Comparison of ENCODE assay signal across 8 cellular contexts in genomic region chr19:40691421-40692211, GRCh38. TPM values are rescaled to one million over a fixed set of nuclear protein-coding genes. Genes with fewer than 3 reads are reported as not detected.
DNase-seq lines count a peak whose midpoint lies in the region; ATAC-seq, FAIRE-seq and TF ChIP-seq lines count a peak whose summit lies in the region.

No MANE protein-coding gene starts in this region.

- CTCF ChIA-PET in A549 (lab: Yijun Ruan, JAX): interaction anchor here (0.7 to 5.3 kb wide), 12 partner anchors 9 to 107 kb away, joined by 3 to 66 read pairs (median 4); partner anchors contain the start of gene EGLN2

- peaks cover 42% of the 10 kb centered on the region for H3K4me1 ChIP-seq in A549
- peaks cover 26% of the 10 kb centered on the region for H3K4me1 ChIP-seq in lower lobe of right lung
- peaks cover 14% of the 10 kb centered on the region for H3K4me1 ChIP-seq in HAP-1

- in situ Hi-C loops in HAP-1 (cut with MboI; ENCODE audit: low sequenced_read_pairs): no loop called here

- ATAC-seq in A549 (peak in 1 of 2 experiments; percentile 5; a peak in 3 of 6 replicates), lower lobe of right lung (no peak), HG03159 (IDR thresholded peaks at IDR 0.05; ENCODE audit: unreplicated experiment) (no peak), GM18858 (IDR thresholded peaks at IDR 0.05; ENCODE audit: unreplicated experiment) (no peak)

- peaks cover 37% of the 10 kb centered on the region for H3K36me3 ChIP-seq in lower lobe of right lung
- H3K36me3 ChIP-seq in HAP-1 (replicated peaks): peaks cover 16% of the 10 kb centered on the region

- 86% methylated on average over 23 of the region's 24 CpGs for WGBS in A549 (ENCODE audit: missing lambda C conversion rate)

- POLR2A ChIA-PET in A549 (lab: Yijun Ruan, JAX): interaction anchor here (0.7 to 2.3 kb wide), 11 partner anchors 10 to 107 kb away, joined by 3 to 37 read pairs (median 7); partner anchors contain the start of genes ACTMAP, COQ8B, EGLN2 and ITPKC

- H3K27ac ChIP-seq in A549 (peak overlapping the region; percentile 93 to 99), lower lobe of right lung (peak overlapping the region; percentile 82)

- no peak for TF ChIP-seq EP300 in A549 (IDR thresholded peaks at IDR 0.05)

- peak overlapping the region; percentile 78 for H3K4me3 Mint-ChIP-seq in activated naive CD8-positive, alpha-beta T cell treated with anti-CD3 and anti-CD28 coated beads for 36 hours

- no peaks in the 10 kb centered on the region for H3K27me3 Mint-ChIP-seq in activated naive CD8-positive, alpha-beta T cell treated with anti-CD3 and anti-CD28 coated beads for 36 hours

- TF ChIP-seq POLR2A in A549 (IDR thresholded peaks at IDR 0.05; ENCODE audit: low read length): no peak

- no peaks in the 10 kb centered on the region for H3K9me3 Mint-ChIP-seq in activated naive CD8-positive, alpha-beta T cell treated with anti-CD3 and anti-CD28 coated beads for 36 hours

- H3K4me2 ChIP-seq in A549: peak overlapping the region; percentile 99

- peaks cover 1% of the 10 kb centered on the region for H3K36me3 Mint-ChIP-seq in activated naive CD8-positive, alpha-beta T cell treated with anti-CD3 and anti-CD28 coated beads for 36 hours

- H3K27me3 ChIP-seq in lower lobe of right lung (ENCODE audit: low read depth) (no peaks in the 10 kb centered on the region), HAP-1 (ENCODE audit: low read depth) (no peaks in the 10 kb centered on the region)

- peaks cover 2% of the 10 kb centered on the region for H3K4me1 Mint-ChIP-seq in activated naive CD8-positive, alpha-beta T cell treated with anti-CD3 and anti-CD28 coated beads for 36 hours

- H3K27ac Mint-ChIP-seq in activated naive CD8-positive, alpha-beta T cell treated with anti-CD3 and anti-CD28 coated beads for 36 hours: peak overlapping the region; percentile 91

- TF ChIP-seq CTCF in A549 (IDR thresholded peaks at IDR 0.05): no peak
- no peak for TF ChIP-seq CTCF in HFF-Myc (IDR thresholded peaks at IDR 0.05; ENCODE audit: low read depth, low read length, missing control alignments)
- TF ChIP-seq CTCF in lower lobe of right lung (IDR thresholded peaks at IDR 0.05): no peak

- H3K9me3 ChIP-seq in A549 (no peaks in the 10 kb centered on the region), lower lobe of right lung (no peaks in the 10 kb centered on the region), HAP-1 (no peaks in the 10 kb centered on the region)

- DNase-seq in A549 (ENCODE audit: low read depth in 1 of 2, low spot score in 1 of 2) (peak; percentile 49 to 53), HFF-Myc (ENCODE audit: extremely low read depth, low read depth) (no peak), lower lobe of right lung (no peak), AG08395 (ENCODE audit: low spot score) (no peak), HAP-1 (ENCODE audit: low spot score in 2 of 2) (no peak)
- DNase-seq in activated naive CD8-positive, alpha-beta T cell treated with anti-CD3 and anti-CD28 coated beads for 36 hours: peak; percentile 19

- intact Hi-C loops in lower lobe of right lung (cut with DNase I): no loop called here

- TF ChIP-seq RAD21 in A549 (conservative IDR thresholded peaks at IDR 0.05 in 1 of 2, IDR thresholded peaks at IDR 0.05 in 1 of 2): no peak

- FAIRE-seq in A549 (lab: Jason Lieb, UNC): no peak

- peak overlapping the region; percentile 73 for H3K4me3 ChIP-seq in A549
- H3K4me3 ChIP-seq in HFF-Myc (replicated peaks; ENCODE audit: low read depth, low read length): peak overlapping the region; percentile 60
- H3K4me3 ChIP-seq in lower lobe of right lung: peak overlapping the region; percentile 64
- H3K4me3 ChIP-seq in HAP-1: no peak overlapping the region

TF ChIP-seq in A549, 52 proteins besides CTCF, POLR2A, EP300 and RAD21:
- 0 out of 2 replicates have a peak, but pooled peaks have one; percentile 13 for TF ChIP-seq HOXB5 (CRISPR knock-in tag; IDR thresholded peaks at IDR 0.05)
- no peak for TF ChIP-seq HMGXB4 (CRISPR knock-in tag; IDR thresholded peaks at IDR 0.05; ENCODE audit: borderline replicate concordance)
- 0 out of 2 replicates have a peak, but pooled peaks have one; percentile 1 for TF ChIP-seq USF2 (IDR thresholded peaks at IDR 0.05)
- no peak for TF ChIP-seq POLR2AphosphoS2 (conservative IDR thresholded peaks at IDR 0.05; ENCODE audit: low read length)
- TF ChIP-seq RNF2 (IDR thresholded peaks at IDR 0.05; ENCODE audit: borderline replicate concordance, low read depth): no peak
- peak; percentile 53; the same call in 1 of the 2 replicates for TF ChIP-seq FOSB (CRISPR knock-in tag; IDR thresholded peaks at IDR 0.05)
- TF ChIP-seq ATOH8 (CRISPR knock-in tag; IDR thresholded peaks at IDR 0.05; ENCODE audit: low read depth): 0 out of 2 replicates have a peak, but pooled peaks have one; percentile 2

RNA-seq across cellular contexts. Expression of gene NUMBL, which starts 1.2 kb away (rescaled TPM):
- polyA plus RNA-seq in A549 (2011; rRNA removed) (19.4 and 21.1 TPM in 2 replicates), A549 (2017; fragmentation: RNase III; extraction: RNeasy Plus Mini Kit Qiagen cat#74134 plus additional on column Dnase treatment) (26.6 to 29.7 TPM (median 28.7 TPM) in 3 replicates)
- polyA plus RNA-seq in A549 (2012; cell fraction: cytosol; rRNA removed): 41.5 and 47.8 TPM in 2 replicates
- polyA plus RNA-seq in A549 (2012; cell fraction: nucleus; rRNA removed): 114 and 125 TPM in 2 replicates
- polyA minus RNA-seq in A549 (2011; rRNA and poly(A)+ RNA removed): 13.8 and 13.9 TPM in 2 replicates
- total RNA-seq in activated naive CD8-positive, alpha-beta T cell treated with anti-CD3 and anti-CD28 coated beads for 36 hours: 10 to 100 TPM; 13.4 to 14.9 TPM
- 17.7 TPM for total RNA-seq in lower lobe of right lung

RNA-seq across cellular contexts. Expression of gene COQ8B, which starts 25.1 kb away (rescaled TPM):
- polyA plus RNA-seq in A549 (2011; rRNA removed) (43.9 and 47.2 TPM in 2 replicates), A549 (2017; fragmentation: RNase III; extraction: RNeasy Plus Mini Kit Qiagen cat#74134 plus additional on column Dnase treatment) (55.3 to 64.9 TPM (median 63.6 TPM) in 3 replicates)
- polyA plus RNA-seq in A549 (2012; cell fraction: cytosol; rRNA removed): 55.5 and 70.2 TPM in 2 replicates
- polyA plus RNA-seq in A549 (2012; cell fraction: nucleus; rRNA removed): 158 and 174 TPM in 2 replicates
- 55.3 TPM in 2 replicates for polyA minus RNA-seq in A549 (2011; rRNA and poly(A)+ RNA removed)
- total RNA-seq in activated naive CD8-positive, alpha-beta T cell treated with anti-CD3 and anti-CD28 coated beads for 36 hours: 10 to 100 TPM; 18.9 to 25.3 TPM
- total RNA-seq in lower lobe of right lung: 43.9 TPM

RNA-seq across cellular contexts. Expression of gene ITPKC, which starts 25.3 kb away (rescaled TPM):
- polyA plus RNA-seq in A549 (2011; rRNA removed): 6.5 and 8.7 TPM in 2 replicates
- 6.6 and 7.7 TPM in 2 replicates for polyA plus RNA-seq in A549 (2012; cell fraction: cytosol; rRNA removed)
- 10.7 and 10.9 TPM in 2 replicates for polyA plus RNA-seq in A549 (2012; cell fraction: nucleus; rRNA removed)
- 7.9 to 8.6 TPM (median 8.1 TPM) in 3 replicates for polyA plus RNA-seq in A549 (2017; fragmentation: RNase III; extraction: RNeasy Plus Mini Kit Qiagen cat#74134 plus additional on column Dnase treatment)
- polyA minus RNA-seq in A549 (2011; rRNA and poly(A)+ RNA removed): 13.8 and 14.2 TPM in 2 replicates
- 1 to 10 TPM; 3.8 to 4.1 TPM for total RNA-seq in activated naive CD8-positive, alpha-beta T cell treated with anti-CD3 and anti-CD28 coated beads for 36 hours
- total RNA-seq in lower lobe of right lung: 34.9 TPM

RNA-seq across cellular contexts. Expression of gene ACTMAP, which starts 58.7 kb away (rescaled TPM):
- 7.8 and 11.7 TPM in 2 replicates for polyA plus RNA-seq in A549 (2011; rRNA removed)
- polyA plus RNA-seq in A549 (2012; cell fraction: cytosol; rRNA removed): 13.0 and 16.7 TPM in 2 replicates
- polyA plus RNA-seq in A549 (2012; cell fraction: nucleus; rRNA removed): 40.2 and 46.1 TPM in 2 replicates
- polyA plus RNA-seq in A549 (2017; fragmentation: RNase III; extraction: RNeasy Plus Mini Kit Qiagen cat#74134 plus additional on column Dnase treatment): 14.1 to 18.5 TPM (median 14.8 TPM) in 3 replicates
- polyA minus RNA-seq in A549 (2011; rRNA and poly(A)+ RNA removed): 13.9 and 15.5 TPM in 2 replicates
- total RNA-seq in activated naive CD8-positive, alpha-beta T cell treated with anti-CD3 and anti-CD28 coated beads for 36 hours: 10 to 100 TPM; 13.8 to 15.6 TPM
- total RNA-seq in lower lobe of right lung: 17.6 TPM

RNA-seq across cellular contexts. Expression of gene SNRPA, which starts 59.4 kb away (rescaled TPM):
- polyA plus RNA-seq in A549 (2011; rRNA removed) (235 and 236 TPM in 2 replicates), A549 (2017; fragmentation: RNase III; extraction: RNeasy Plus Mini Kit Qiagen cat#74134 plus additional on column Dnase treatment) (141 to 155 TPM (median 143 TPM) in 3 replicates)
- 265 and 288 TPM in 2 replicates for polyA plus RNA-seq in A549 (2012; cell fraction: cytosol; rRNA removed)
- 267 and 341 TPM in 2 replicates for polyA plus RNA-seq in A549 (2012; cell fraction: nucleus; rRNA removed)
- 390 and 504 TPM in 2 replicates for polyA minus RNA-seq in A549 (2011; rRNA and poly(A)+ RNA removed)
- total RNA-seq in activated naive CD8-positive, alpha-beta T cell treated with anti-CD3 and anti-CD28 coated beads for 36 hours: 100 to 1,000 TPM; 237 to 252 TPM
- total RNA-seq in lower lobe of right lung: 44.8 TPM

Comparison
In these comparisons a context has a peak if more than half of its experiments do, and no peak if none do; other contexts are left out.
1. DNase-seq: peak in A549 (2 of 2) and activated naive CD8-positive, alpha-beta T cell treated with anti-CD3 and anti-CD28 coated beads for 36 hours (single experiment); none in HFF-Myc (single experiment), lower lobe of right lung (single experiment), AG08395 (single experiment) and HAP-1 (0 of 2).